12 cellular contexts compared by ENCODE assay signal in the genomic region with DNA sequence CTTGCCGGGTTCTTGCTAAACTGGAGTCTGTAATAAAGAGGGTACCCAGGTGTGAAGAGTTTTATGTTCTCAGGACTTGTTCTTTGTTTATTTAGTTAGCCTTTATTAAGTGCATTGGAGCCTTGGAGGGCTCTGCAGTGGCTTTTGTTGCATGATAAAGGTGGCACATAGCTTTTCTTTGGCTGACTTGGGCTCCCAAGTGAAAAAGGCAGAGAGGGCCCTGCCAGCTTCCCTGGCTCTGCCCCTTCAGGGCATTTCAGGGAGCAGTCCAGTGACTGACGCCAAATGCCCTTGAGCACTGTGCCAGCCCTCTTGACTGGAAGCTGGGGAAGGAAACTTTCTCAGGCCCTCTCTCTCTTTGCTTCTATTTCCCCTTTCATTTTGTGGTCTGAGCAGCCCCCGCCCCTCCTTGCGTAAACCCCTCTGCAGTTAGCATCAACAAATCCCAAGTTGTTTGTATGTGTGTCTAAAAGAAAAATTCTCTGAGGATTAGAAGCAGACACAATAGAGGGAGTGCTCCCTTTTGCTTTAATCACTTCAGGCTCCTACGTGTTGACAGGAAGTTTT.
DNase-seq lines count a peak whose midpoint lies in the region; ATAC-seq, FAIRE-seq and TF ChIP-seq lines count a peak whose summit lies in the region.
"Had no signal": no experiment of that assay in that cellular context is flagged by ENCODE, and none has a peak within 500 bp of the region (broad histone marks: within the 10 kb centered on the region; RNA-seq: fewer than 3 reads in every experiment).

No MANE protein-coding gene starts in this region.

- DNase-seq in A549 (ENCODE audit: low read depth in 1 of 2, low spot score in 1 of 2) (no peak), M059J (ENCODE audit: low read depth) (peak; percentile 85), midbrain (lab: John Stamatoyannopoulos, UW) (peak; percentile 16)
- no peak for DNase-seq in CD8-positive, alpha-beta memory T cell
- DNase-seq in activated CD4-positive, CD25-positive, alpha-beta regulatory T cell (lab: John Stamatoyannopoulos, UW) = no peak
- DNase-seq in activated CD4-positive, alpha-beta memory T cell treated with anti-CD3 and anti-CD28 coated beads, Interleukin-2, amount 10 ng/mL, durations not matched to agents 7 days and 5 days = no peak
- DNase-seq: activated naive CD4-positive, alpha-beta T cell; cortex of kidney; NCI-H1436; stimulated activated CD4-positive, alpha-beta T cell treated with anti-CD3 and anti-CD28 coated beads, Interleukin-4, amount 100 ng/mL, for 4 hours had no signal

- H3K4me2 ChIP-seq in A549 = 0 out of 3 replicates have a peak overlapping the region, but pooled peaks have one; percentile 17

- TF ChIP-seq RAD21 in A549 (conservative IDR thresholded peaks at IDR 0.05 in 1 of 2, IDR thresholded peaks at IDR 0.05 in 1 of 2) = no peak

- peak; percentile 46 for FAIRE-seq in A549 (lab: Jason Lieb, UNC)

- H3K4me3 ChIP-seq in A549 = no peak overlapping the region
- no peak overlapping the region for H3K4me3 ChIP-seq in CD8-positive, alpha-beta memory T cell (ENCODE audit: low read length)

- H3K36me3 ChIP-seq in CD8-positive, alpha-beta memory T cell (ENCODE audit: insufficient read depth, low read length) = no peaks in the 10 kb centered on the region

- 85% methylated on average over 5 of the region's 5 CpGs for WGBS in A549 (ENCODE audit: missing lambda C conversion rate)

- CTCF ChIA-PET in A549 (lab: Yijun Ruan, JAX) = interaction anchor here (1.2 to 2.2 kb wide), 2 partner anchors 65 to 155 kb away, joined by 3 to 5 read pairs; no protein-coding TSS in a partner anchor
- CTCF ChIA-PET in CD8-positive, alpha-beta memory T cell (lab: Charles Lee) = no interaction called here
- CTCF ChIA-PET in activated CD4-positive, alpha-beta memory T cell treated with anti-CD3 and anti-CD28 coated beads, Interleukin-2, amount 10 ng/mL, durations not matched to agents 7 days and 5 days (lab: Charles Lee) = no interaction called here

- H3K27me3 ChIP-seq in CD8-positive, alpha-beta memory T cell (ENCODE audit: insufficient read depth, low read length, poor library complexity, severe bottlenecking) = no peaks in the 10 kb centered on the region

- peaks cover 35% of the 10 kb centered on the region for H3K4me1 ChIP-seq in A549
- no peaks in the 10 kb centered on the region for H3K4me1 ChIP-seq in CD8-positive, alpha-beta memory T cell (ENCODE audit: insufficient read depth, low read length)

- peak in 1 of 2 experiments; percentile 20; a peak in 1 of 6 replicates for ATAC-seq in A549
- peak; percentile 33 for ATAC-seq in esophagus mucosa
- ATAC-seq in GM18519 (IDR thresholded peaks at IDR 0.05; ENCODE audit: low FRiP score, unreplicated experiment) = no peak

- no peak for TF ChIP-seq CTCF in A549 (IDR thresholded peaks at IDR 0.05)

- peaks cover 0 to 3% (median 0%) of the 10 kb centered on the region in 5 donors for H3K9me3 Mint-ChIP-seq in CD8-positive, alpha-beta memory T cell
- no peaks in the 10 kb centered on the region for H3K9me3 Mint-ChIP-seq in activated CD4-positive, alpha-beta memory T cell treated with anti-CD3 and anti-CD28 coated beads, Interleukin-2, amount 10 ng/mL, durations not matched to agents 7 days and 5 days

- H3K4me3 Mint-ChIP-seq in CD8-positive, alpha-beta memory T cell = no peak overlapping the region
- no peak overlapping the region for H3K4me3 Mint-ChIP-seq in activated CD4-positive, alpha-beta memory T cell treated with anti-CD3 and anti-CD28 coated beads, Interleukin-2, amount 10 ng/mL, durations not matched to agents 7 days and 5 days

- no peaks in the 10 kb centered on the region for H3K4me1 Mint-ChIP-seq in CD8-positive, alpha-beta memory T cell
- no peaks in the 10 kb centered on the region for H3K4me1 Mint-ChIP-seq in activated CD4-positive, alpha-beta memory T cell treated with anti-CD3 and anti-CD28 coated beads, Interleukin-2, amount 10 ng/mL, durations not matched to agents 7 days and 5 days

- TF ChIP-seq POLR2A in A549 (IDR thresholded peaks at IDR 0.05; ENCODE audit: low read length) = no peak

- no peak for TF ChIP-seq EP300 in A549 (IDR thresholded peaks at IDR 0.05)

- no peaks in the 10 kb centered on the region for H3K9me3 ChIP-seq in A549
- H3K9me3 ChIP-seq in CD8-positive, alpha-beta memory T cell (ENCODE audit: low read length) = no peaks in the 10 kb centered on the region

- POLR2A ChIA-PET in A549 (lab: Yijun Ruan, JAX) = no interaction called here
- POLR2A ChIA-PET in CD8-positive, alpha-beta memory T cell (lab: Charles Lee) = no interaction called here
- POLR2A ChIA-PET in activated CD4-positive, alpha-beta memory T cell treated with anti-CD3 and anti-CD28 coated beads, Interleukin-2, amount 10 ng/mL, durations not matched to agents 7 days and 5 days (lab: Charles Lee) = no interaction called here

- no peak overlapping the region for H3K27ac Mint-ChIP-seq in CD8-positive, alpha-beta memory T cell
- no peak overlapping the region for H3K27ac Mint-ChIP-seq in activated CD4-positive, alpha-beta memory T cell treated with anti-CD3 and anti-CD28 coated beads, Interleukin-2, amount 10 ng/mL, durations not matched to agents 7 days and 5 days

- H3K27me3 Mint-ChIP-seq in CD8-positive, alpha-beta memory T cell = peaks cover 0 to 1% of the 10 kb centered on the region in 2 donors
- H3K27me3 Mint-ChIP-seq in activated CD4-positive, alpha-beta memory T cell treated with anti-CD3 and anti-CD28 coated beads, Interleukin-2, amount 10 ng/mL, durations not matched to agents 7 days and 5 days = no peaks in the 10 kb centered on the region

- peak overlapping the region in 1 of 2 experiments; percentile 38; a peak in 3 of 6 replicates for H3K27ac ChIP-seq in A549
- H3K27ac ChIP-seq in CD8-positive, alpha-beta memory T cell (ENCODE audit: low read depth, low read length) = no peak overlapping the region

- no peaks in the 10 kb centered on the region for H3K36me3 Mint-ChIP-seq in CD8-positive, alpha-beta memory T cell
- H3K36me3 Mint-ChIP-seq in activated CD4-positive, alpha-beta memory T cell treated with anti-CD3 and anti-CD28 coated beads, Interleukin-2, amount 10 ng/mL, durations not matched to agents 7 days and 5 days (ENCODE audit: low read depth) = no peaks in the 10 kb centered on the region

TF ChIP-seq in A549, 52 proteins besides CTCF, POLR2A, EP300 and RAD21:
- TF ChIP-seq PHF8 (IDR thresholded peaks at IDR 0.05; ENCODE audit: borderline replicate concordance, low read depth) = no peak
- TF ChIP-seq KDM5A (IDR thresholded peaks at IDR 0.05) = no peak
- TF ChIP-seq ESRRA (IDR thresholded peaks at IDR 0.05; ENCODE audit: borderline replicate concordance, low read length) = no peak
- TF ChIP-seq NPAS2 (CRISPR knock-in tag; IDR thresholded peaks at IDR 0.05; ENCODE audit: borderline replicate concordance) = no peak
- no peak for TF ChIP-seq POLR2AphosphoS2 (conservative IDR thresholded peaks at IDR 0.05; ENCODE audit: low read length)
- TF ChIP-seq EHF (CRISPR knock-in tag; IDR thresholded peaks at IDR 0.05) = no peak
- TF ChIP-seq, protein P1, sequence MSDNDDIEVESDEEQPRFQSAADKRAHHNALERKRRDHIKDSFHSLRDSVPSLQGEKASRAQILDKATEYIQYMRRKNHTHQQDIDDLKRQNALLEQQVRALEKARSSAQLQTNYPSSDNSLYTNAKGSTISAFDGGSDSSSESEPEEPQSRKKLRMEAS (IDR thresholded peaks at IDR 0.05) = no peak
- no peak for TF ChIP-seq CHD4 (IDR thresholded peaks at IDR 0.05; ENCODE audit: borderline replicate concordance)
- TF ChIP-seq FOXS1 (CRISPR knock-in tag; IDR thresholded peaks at IDR 0.05) = no peak
- no peak for TF ChIP-seq HDAC2 (IDR thresholded peaks at IDR 0.05)
- no peak for TF ChIP-seq REST (IDR thresholded peaks at IDR 0.05)
- TF ChIP-seq JUNB (IDR thresholded peaks at IDR 0.05) = no peak
- no peak for TF ChIP-seq BCL3 (IDR thresholded peaks at IDR 0.05)

Comparison
In these comparisons a context has a peak if more than half of its experiments do, and no peak if none do; other contexts are left out.
1. DNase-seq: peak in M059J (single experiment) and midbrain (single experiment); none in A549 (0 of 2), CD8-positive, alpha-beta memory T cell (0 of 5), activated CD4-positive, CD25-positive, alpha-beta regulatory T cell (0 of 4) and activated CD4-positive, alpha-beta memory T cell treated with anti-CD3 and anti-CD28 coated beads, Interleukin-2, amount 10 ng/mL, durations not matched to agents 7 days and 5 days (single experiment).